21 cellular contexts compared by ENCODE assay signal in the genomic region with DNA sequence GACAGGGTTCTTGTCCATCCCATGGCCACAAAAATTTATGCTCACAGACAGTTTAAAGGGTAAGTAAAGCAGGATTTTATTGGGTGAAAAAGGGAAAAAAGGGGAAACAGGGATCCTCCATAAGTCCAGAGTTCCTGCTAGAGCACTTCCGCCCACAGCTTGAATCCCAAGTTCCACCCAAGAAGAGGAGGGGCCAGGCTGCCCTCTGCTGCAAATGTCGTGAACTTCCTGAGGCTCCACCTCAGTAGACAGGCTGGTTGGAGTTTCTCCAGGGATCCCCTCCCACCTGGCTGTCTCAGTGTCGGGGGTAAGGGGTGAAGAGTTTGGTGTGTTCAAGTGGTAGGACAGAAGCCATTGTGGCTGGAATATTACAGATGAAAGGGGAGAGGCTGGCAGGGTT.
DNase-seq lines count a peak whose midpoint lies in the region; ATAC-seq and TF ChIP-seq lines count a peak whose summit lies in the region.
"Had no signal": no experiment of that assay in that cellular context is flagged by ENCODE, and none has a peak within 500 bp of the region (broad histone marks: within the 10 kb centered on the region; RNA-seq: fewer than 3 reads in every experiment).

No MANE protein-coding gene starts in this region.

- CTCF ChIA-PET in Caco-2 (lab: Charles Lee), result interaction anchor here (1.1 kb wide), 1 partner anchor 108 kb away, joined by 4 read pairs; no protein-coding TSS in a partner anchor
- CTCF ChIA-PET in activated naive CD4-positive, alpha-beta T cell treated with anti-CD3 and anti-CD28 coated beads for 36 hours (lab: Charles Lee), result no interaction called here

- no peaks in the 10 kb centered on the region for H3K4me1 ChIP-seq in Caco-2
- H3K4me1 ChIP-seq in effector memory CD4-positive, alpha-beta T cell (ENCODE audit: control insufficient read depth, insufficient read depth, low read length, poor library complexity, severe bottlenecking), result no peaks in the 10 kb centered on the region
- H3K4me1 ChIP-seq: tibial artery had no signal

- TF ChIP-seq CTCF in Caco-2 (IDR thresholded peaks at IDR 0.05; ENCODE audit: insufficient read depth in 1 of 2, low read depth in 1 of 2, low read length in 1 of 2, severe bottlenecking in 1 of 2, unreplicated experiment in 1 of 2) (no peak), GM12864 (IDR thresholded peaks at IDR 0.05; ENCODE audit: low read depth, low read length, missing control alignments) (peak; percentile 12)

- H3K9me3 Mint-ChIP-seq in Caco-2 (ENCODE audit: unreplicated experiment), result peaks cover 9% of the 10 kb centered on the region
- no peaks in the 10 kb centered on the region for H3K9me3 Mint-ChIP-seq in activated naive CD4-positive, alpha-beta T cell treated with anti-CD3 and anti-CD28 coated beads for 36 hours

- no peaks in the 10 kb centered on the region for H3K9me3 ChIP-seq in Caco-2
- H3K9me3 ChIP-seq in effector memory CD4-positive, alpha-beta T cell (ENCODE audit: control insufficient read depth, low read length), result no peaks in the 10 kb centered on the region
- H3K9me3 ChIP-seq: tibial artery had no signal

- no peak overlapping the region for H3K27ac ChIP-seq in effector memory CD4-positive, alpha-beta T cell (ENCODE audit: insufficient read depth, low read length, poor library complexity, severe bottlenecking)
- H3K27ac ChIP-seq: skin epidermis, tibial artery had no signal

- POLR2A ChIA-PET in Caco-2 (lab: Charles Lee), result no interaction called here

- BruUV-seq in Caco-2 (replicated peaks; lab: Mats Ljungman, UMichigan), result no TSS peak

- no peaks in the 10 kb centered on the region for H3K36me3 Mint-ChIP-seq in Caco-2 (ENCODE audit: insufficient read depth, unreplicated experiment)
- H3K36me3 Mint-ChIP-seq in activated naive CD4-positive, alpha-beta T cell treated with anti-CD3 and anti-CD28 coated beads for 36 hours (ENCODE audit: low read depth), result no peaks in the 10 kb centered on the region
- H3K36me3 Mint-ChIP-seq: CD4-positive, CD25-positive, alpha-beta regulatory T cell had no signal

- H3K4me3 ChIP-seq in Caco-2 (ENCODE audit: low read depth, low read length), result no peak overlapping the region
- H3K4me3 ChIP-seq in GM12864 (ENCODE audit: low read depth, low read length), result no peak overlapping the region
- H3K4me3 ChIP-seq in effector memory CD4-positive, alpha-beta T cell (ENCODE audit: insufficient read depth, low read depth, low read length, poor library complexity, severe bottlenecking), result no peak overlapping the region
- H3K4me3 ChIP-seq: skin epidermis, tibial artery had no signal

- no peak overlapping the region for H3K4me3 Mint-ChIP-seq in Caco-2 (ENCODE audit: unreplicated experiment)
- H3K4me3 Mint-ChIP-seq in activated naive CD4-positive, alpha-beta T cell treated with anti-CD3 and anti-CD28 coated beads for 36 hours, result no peak overlapping the region
- H3K4me3 Mint-ChIP-seq: CD4-positive, CD25-positive, alpha-beta regulatory T cell; neural crest cell had no signal

- no peak overlapping the region for H3K27ac Mint-ChIP-seq in Caco-2 (ENCODE audit: unreplicated experiment)
- H3K27ac Mint-ChIP-seq in activated naive CD4-positive, alpha-beta T cell treated with anti-CD3 and anti-CD28 coated beads for 36 hours, result no peak overlapping the region
- H3K27ac Mint-ChIP-seq: CD4-positive, CD25-positive, alpha-beta regulatory T cell had no signal

- in situ Hi-C loops in SK-MEL-5 (cut with HindIII; ENCODE audit: low pct_unique_long_range_greater_than_20kb, low sequenced_read_pairs), result no loop called here

- intact Hi-C loops in Caco-2 (cut with micrococcal nuclease; ENCODE audit: unreplicated experiment), result loop anchor here (1.0 kb wide), 1 partner anchor 108 kb away; no protein-coding TSS in a partner anchor
- intact Hi-C loops in activated naive CD4-positive, alpha-beta T cell treated with anti-CD3 and anti-CD28 coated beads for 36 hours (cut with micrococcal nuclease), result no loop called here

- no peak for ATAC-seq in GM21576 (IDR thresholded peaks at IDR 0.05; ENCODE audit: unreplicated experiment)
- ATAC-seq: left lobe of liver; stimulated activated naive CD8-positive, alpha-beta T cell treated with anti-CD3 and anti-CD28 coated beads, Interleukin-15, Interleukin-2, amounts not matched to agents 100 U/mL and 50 U/mL, for 24 hours had no signal

- H3K27me3 Mint-ChIP-seq in Caco-2 (ENCODE audit: insufficient read depth, unreplicated experiment), result no peaks in the 10 kb centered on the region
- H3K27me3 Mint-ChIP-seq in activated naive CD4-positive, alpha-beta T cell treated with anti-CD3 and anti-CD28 coated beads for 36 hours (ENCODE audit: low read depth), result peaks cover 7% of the 10 kb centered on the region
- H3K27me3 Mint-ChIP-seq: CD4-positive, CD25-positive, alpha-beta regulatory T cell had no signal

- DNase-seq in Caco-2 (peak; percentile 34 to 50), GM12864 (ENCODE audit: low read depth) (no peak), SK-MEL-5 (ENCODE audit: low read depth, low spot score) (peak; percentile 17), left kidney (ENCODE audit: low read depth, low spot score) (peak; percentile 3), OCI-M2 (lab: John Stamatoyannopoulos, UW; ENCODE audit: unreplicated experiment) (no peak)
- DNase-seq in effector memory CD4-positive, alpha-beta T cell, result no peak
- DNase-seq in activated naive CD4-positive, alpha-beta T cell treated with anti-CD3 and anti-CD28 coated beads for 36 hours, result no peak
- DNase-seq: activated CD4-positive, alpha-beta T cell treated with anti-CD3 and anti-CD28 coated beads for 1 hour; activated naive CD4-positive, alpha-beta T cell treated with anti-CD3 and anti-CD28 coated beads, Interleukin-2, amount 50 U/mL, for 16 hours; activated T-cell treated with anti-CD3 and anti-CD28 coated beads, Interleukin-2, amount 50 U/mL, for 48 hours; aorta; CD4-positive, CD25-positive, alpha-beta regulatory T cell; DMS79 treated with DMSO at 0.1 percent for 48 hours; MM.1S; stimulated activated CD4-positive, alpha-beta T cell treated with anti-CD3 and anti-CD28 coated beads, Interleukin-2, amount 100 ng/mL, for 48 hours; stimulated activated naive CD8-positive, alpha-beta T cell treated with anti-CD3 and anti-CD28 coated beads, Interleukin-15, Interleukin-2, amounts not matched to agents 100 U/mL and 50 U/mL, for 24 hours; tibial artery had no signal

- H3K36me3 ChIP-seq in Caco-2 (ENCODE audit: control insufficient read depth, insufficient read depth, low read length), result no peaks in the 10 kb centered on the region
- H3K36me3 ChIP-seq in effector memory CD4-positive, alpha-beta T cell (ENCODE audit: control insufficient read depth, insufficient read depth, low read length), result no peaks in the 10 kb centered on the region
- H3K36me3 ChIP-seq: tibial artery had no signal

- H3K27me3 ChIP-seq in Caco-2 (replicated peaks; ENCODE audit: control insufficient read depth, insufficient read depth, low read length), result no peaks in the 10 kb centered on the region
- H3K27me3 ChIP-seq in effector memory CD4-positive, alpha-beta T cell (replicated peaks; ENCODE audit: control insufficient read depth, insufficient read depth, low read length, poor library complexity, severe bottlenecking), result no peaks in the 10 kb centered on the region
- H3K27me3 ChIP-seq: tibial artery had no signal

- peaks cover 13% of the 10 kb centered on the region for H3K4me1 Mint-ChIP-seq in Caco-2 (ENCODE audit: low read depth, unreplicated experiment)
- H3K4me1 Mint-ChIP-seq in activated naive CD4-positive, alpha-beta T cell treated with anti-CD3 and anti-CD28 coated beads for 36 hours (ENCODE audit: low read depth), result no peaks in the 10 kb centered on the region
- H3K4me1 Mint-ChIP-seq: CD4-positive, CD25-positive, alpha-beta regulatory T cell; neural crest cell had no signal

Comparison
In these comparisons a context has a peak if more than half of its experiments do, and no peak if none do; other contexts are left out.
1. DNase-seq: peak in Caco-2 (2 of 2), SK-MEL-5 (single experiment) and left kidney (single experiment); none in GM12864 (single experiment), effector memory CD4-positive, alpha-beta T cell (0 of 3), activated naive CD4-positive, alpha-beta T cell treated with anti-CD3 and anti-CD28 coated beads for 36 hours (single experiment) and OCI-M2 (single experiment).